ENCODE assay signal across 8 cellular contexts in genomic region chr2:74507926-74508520, GRCh38. TPM values are rescaled to one million over a fixed set of nuclear protein-coding genes. Genes with fewer than 3 reads are reported as not detected.
DNase-seq lines count a peak whose midpoint lies in the region; ATAC-seq and TF ChIP-seq lines count a peak whose summit lies in the region.

No MANE protein-coding gene starts in this region.

- H3K27me3 ChIP-seq in SJSA1 (replicated peaks): peaks cover 16% of the 10 kb centered on the region
- H3K27me3 ChIP-seq in effector memory CD4-positive, alpha-beta T cell (replicated peaks; ENCODE audit: control insufficient read depth, insufficient read depth, low read length, poor library complexity, severe bottlenecking): peaks cover 11% of the 10 kb centered on the region

- H3K36me3 ChIP-seq in SJSA1: peaks cover 31% of the 10 kb centered on the region
- peaks cover 15% of the 10 kb centered on the region for H3K36me3 ChIP-seq in effector memory CD4-positive, alpha-beta T cell (ENCODE audit: control insufficient read depth, insufficient read depth, low read length)
- no peaks in the 10 kb centered on the region for H3K36me3 ChIP-seq in mucosa of descending colon (ENCODE audit: low read depth)

- peak overlapping the region; percentile 96 for H3K4me3 ChIP-seq in SJSA1
- peak overlapping the region; percentile 99 for H3K4me3 ChIP-seq in effector memory CD4-positive, alpha-beta T cell (ENCODE audit: insufficient read depth, low read depth, low read length, poor library complexity, severe bottlenecking)
- peak overlapping the region; percentile 46 for H3K4me3 ChIP-seq in mucosa of descending colon

- H3K27ac ChIP-seq in 22Rv1 (peak overlapping the region; percentile 97), SJSA1 (peak overlapping the region; percentile 98)
- H3K27ac ChIP-seq in effector memory CD4-positive, alpha-beta T cell (ENCODE audit: insufficient read depth, low read length, poor library complexity, severe bottlenecking): peak overlapping the region; percentile 97

- intact Hi-C loops in mucosa of descending colon (cut with DNase I, micrococcal nuclease): no loop called here

- DNase-seq in GM13976 (ENCODE audit: low spot score) (peak; percentile 54), SJSA1 (ENCODE audit: low read depth in 1 of 2, low spot score in 2 of 2) (peak in 1 of 2 experiments; percentile 36), mucosa of descending colon (peak; percentile 61 to 72 (median 70)), GDM1 (lab: John Stamatoyannopoulos, UW) (no peak), NCI-H2029 (lab: John Stamatoyannopoulos, UW) (no peak)
- DNase-seq in effector memory CD4-positive, alpha-beta T cell: no peak

- in situ Hi-C loops in GM13976 (cut with MboI; ENCODE audit: low sequenced_read_pairs, unreplicated experiment): no loop called here

- ATAC-seq in HG03342 (IDR thresholded peaks at IDR 0.05; ENCODE audit: unreplicated experiment) (peak; percentile 1), mucosa of descending colon (peak; percentile 53)

- TF ChIP-seq CTCF in 22Rv1 (IDR thresholded peaks at IDR 0.05): no peak
- TF ChIP-seq CTCF in GM13976 (IDR thresholded peaks at IDR 0.05; ENCODE audit: borderline replicate concordance, control extremely low read depth, extremely low read depth, insufficient read depth, missing control alignments): peak; percentile 14
- no peak for TF ChIP-seq CTCF in mucosa of descending colon (IDR thresholded peaks at IDR 0.05)

- no peaks in the 10 kb centered on the region for H3K9me3 ChIP-seq in SJSA1 (replicated peaks)
- no peaks in the 10 kb centered on the region for H3K9me3 ChIP-seq in effector memory CD4-positive, alpha-beta T cell (ENCODE audit: control insufficient read depth, low read length)
- no peaks in the 10 kb centered on the region for H3K9me3 ChIP-seq in mucosa of descending colon

- H3K4me1 ChIP-seq in SJSA1 (replicated peaks) (peaks cover 37% of the 10 kb centered on the region), mucosa of descending colon (ENCODE audit: low read depth) (peaks cover 34% of the 10 kb centered on the region)
- H3K4me1 ChIP-seq in effector memory CD4-positive, alpha-beta T cell (ENCODE audit: control insufficient read depth, insufficient read depth, low read length, poor library complexity, severe bottlenecking): peaks cover 25% of the 10 kb centered on the region

RNA-seq across cellular contexts. Expression of gene PCGF1, which starts 0.5 kb away (rescaled TPM):
- total RNA-seq in SJSA1 (2014; rRNA removed; shearing (Covaris generic)): 15.8 and 19.3 TPM in 2 replicates
- 10 to 100 TPM; 20.3 to 29.1 (median 22.3) TPM for total RNA-seq in mucosa of descending colon

RNA-seq across cellular contexts. Expression of gene TLX2, which starts 6.2 kb away (rescaled TPM):
- not detected in 2 replicates for total RNA-seq in SJSA1 (2014; rRNA removed; shearing (Covaris generic))
- total RNA-seq in mucosa of descending colon: 1 to 10 TPM in 1 of 3 donors, under 1 TPM in 2; 0.17 to 1.6 (median 0.51) TPM

RNA-seq across cellular contexts. Expression of gene LBX2, which starts 8.6 kb away (rescaled TPM):
- total RNA-seq in SJSA1 (2014; rRNA removed; shearing (Covaris generic)): 0.18 and 1.6 TPM in 2 replicates
- total RNA-seq in mucosa of descending colon: 1 to 10 TPM; 1.0 to 1.5 (median 1.5) TPM

RNA-seq across cellular contexts. Expression of gene DQX1, which starts 18.0 kb away (rescaled TPM):
- total RNA-seq in SJSA1 (2014; rRNA removed; shearing (Covaris generic)): not detected in 2 replicates
- total RNA-seq in mucosa of descending colon: 10 to 100 TPM; 17.9 to 58.3 (median 22.2) TPM

RNA-seq across cellular contexts. Expression of gene AUP1, which starts 21.5 kb away (rescaled TPM):
- 88.4 and 151 TPM in 2 replicates for total RNA-seq in SJSA1 (2014; rRNA removed; shearing (Covaris generic))
- 100 to 1,000 TPM; 108 to 179 (median 129) TPM for total RNA-seq in mucosa of descending colon

Comparison
In these comparisons a context has a peak if more than half of its experiments do, and no peak if none do; other contexts are left out.
1. DNase-seq: peak in GM13976 (single experiment) and mucosa of descending colon (3 of 3); none in effector memory CD4-positive, alpha-beta T cell (0 of 3), GDM1 (single experiment) and NCI-H2029 (single experiment).
2. H3K4me3 ChIP-seq: peak in every context shown above with its lines; median percentile 99 in effector memory CD4-positive, alpha-beta T cell; 96 in SJSA1; 46 in mucosa of descending colon.
3. Peak in every context shown above with its lines, with median percentiles within 50 percentile points of each other: H3K27ac ChIP-seq.